16 cellular contexts compared by ENCODE assay signal in the genomic region with DNA sequence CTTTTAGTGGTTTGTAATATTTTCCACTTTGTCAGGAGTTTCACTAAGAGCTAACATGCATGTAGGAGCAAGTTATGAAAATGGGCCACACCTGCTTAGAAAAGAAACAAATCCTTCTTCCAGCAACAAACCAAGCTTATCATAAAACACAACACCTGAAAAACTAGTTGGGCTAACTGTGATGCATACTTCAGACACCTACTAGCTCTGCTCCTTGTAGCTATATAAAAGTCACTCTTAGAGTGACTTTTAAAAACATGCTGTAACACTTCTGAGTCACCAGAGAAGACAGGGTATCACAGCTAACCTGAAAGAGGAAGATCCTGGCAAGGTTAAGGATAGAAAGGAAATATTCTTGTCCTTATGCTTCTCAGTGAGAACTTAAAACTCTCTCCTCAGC. TPM values are rescaled to one million over a fixed set of nuclear protein-coding genes. Genes with fewer than 3 reads are reported as not detected.
DNase-seq lines count a peak whose midpoint lies in the region; ATAC-seq, FAIRE-seq and TF ChIP-seq lines count a peak whose summit lies in the region.
"Had no signal": no experiment of that assay in that cellular context is flagged by ENCODE, and none has a peak within 500 bp of the region (broad histone marks: within the 10 kb centered on the region; RNA-seq: fewer than 3 reads in every experiment).

No MANE protein-coding gene starts in this region.

- FAIRE-seq in keratinocyte (lab: Jason Lieb, UNC): peak; percentile 74

- H3K9me3 Mint-ChIP-seq in stimulated activated naive CD8-positive, alpha-beta T cell treated with anti-CD3 and anti-CD28 coated beads, Interleukin-15, Interleukin-2, amounts not matched to agents 100 ng/mL and 50 ng/mL, for 24 hours: no peaks in the 10 kb centered on the region
- no peaks in the 10 kb centered on the region for H3K9me3 Mint-ChIP-seq in stimulated activated naive CD8-positive, alpha-beta T cell treated with anti-CD3 and anti-CD28 coated beads, Interleukin-15, amount 100 ng/mL, for 72 hours
- no peaks in the 10 kb centered on the region for H3K9me3 Mint-ChIP-seq in T-helper 2 cell treated with Interferon-gamma antibody and Interleukin-4, amounts not matched to agents 5 μg/mL and 100 μg/mL, for 36 hours
- H3K9me3 Mint-ChIP-seq: memory B cell; natural killer cell treated with Interleukin-12 subunit alpha and Interleukin-12 subunit beta and Interleukin-15 and Interleukin-18, amount 100 ng/mL, for 72 hours had no signal

- no peak for DNase-seq in stimulated activated naive CD8-positive, alpha-beta T cell treated with anti-CD3 and anti-CD28 coated beads, Interleukin-15, amount 100 ng/mL, for 72 hours
- peak; percentile 69 for DNase-seq in SIG-M5 treated with dmso at 0.1 percent for 504 hours (lab: John Stamatoyannopoulos, UW; ENCODE audit: unreplicated experiment)
- peak; percentile 75 for DNase-seq in keratinocyte (ENCODE audit: low read depth, low spot score)
- no peak for DNase-seq in T-helper 2 cell treated with Interferon-gamma antibody and Interleukin-4, amounts not matched to agents 5 μg/mL and 100 μg/mL, for 36 hours (ENCODE audit: low spot score)
- DNase-seq in NCI-H446 treated with DMSO at 0.1 percent for 48 hours (lab: John Stamatoyannopoulos, UW): no peak
- DNase-seq: NCI-H1930; NCI-H510A treated with DMSO at 0.1 percent for 48 hours; SK-N-SH; stimulated activated CD4-positive, alpha-beta T cell treated with anti-CD3 and anti-CD28 coated beads, Interleukin-15, amount 100 ng/mL, for 24 hours had no signal

- H3K27ac ChIP-seq in keratinocyte (ENCODE audit: control insufficient read depth, insufficient read depth, low read length): peak overlapping the region; percentile 75
- H3K27ac ChIP-seq: ascending aorta had no signal

- no peak overlapping the region for H3K9ac ChIP-seq in keratinocyte (ENCODE audit: control insufficient read depth, extremely low read depth, insufficient read depth, low read length)
- H3K9ac ChIP-seq: SK-N-SH had no signal

- H2AFZ ChIP-seq in keratinocyte (ENCODE audit: control insufficient read depth, low read length): no peak overlapping the region

- no peaks in the 10 kb centered on the region for H3K9me1 ChIP-seq in keratinocyte (ENCODE audit: control insufficient read depth, extremely low read depth, insufficient read depth, low read length)

- no peaks in the 10 kb centered on the region for H3K9me3 ChIP-seq in keratinocyte (ENCODE audit: control insufficient read depth, low read depth, low read length)
- H3K9me3 ChIP-seq: ascending aorta, SK-N-SH had no signal

- TF ChIP-seq CTCF in keratinocyte (optimal IDR thresholded peaks at IDR 0.05 in 1 of 3, IDR thresholded peaks at IDR 0.05 in 1 of 3, conservative IDR thresholded peaks at IDR 0.05 in 1 of 3; ENCODE audit: extremely low read depth in 1 of 3, insufficient read depth in 2 of 3, low read length in 3 of 3): no peak

- ATAC-seq in stimulated activated naive CD8-positive, alpha-beta T cell treated with anti-CD3 and anti-CD28 coated beads, Interleukin-15, amount 100 ng/mL, for 72 hours: no peak
- ATAC-seq in HG03097 (IDR thresholded peaks at IDR 0.05; ENCODE audit: low FRiP score, unreplicated experiment) (no peak), GM18517 (IDR thresholded peaks at IDR 0.05; ENCODE audit: unreplicated experiment) (no peak)
- ATAC-seq: natural killer cell treated with Interleukin-12 subunit alpha and Interleukin-12 subunit beta and Interleukin-15 and Interleukin-18, amount 100 ng/mL, for 72 hours had no signal

- H3K27me3 ChIP-seq in keratinocyte (ENCODE audit: control insufficient read depth, extremely low read depth, insufficient read depth, low read length): no peaks in the 10 kb centered on the region
- H3K27me3 ChIP-seq: ascending aorta had no signal

- H3K4me3 ChIP-seq in keratinocyte (ENCODE audit: control insufficient read depth in 2 of 3, extremely low read depth in 1 of 3, insufficient read depth in 2 of 3, low read depth in 1 of 3, low read length in 3 of 3): peak overlapping the region in 1 of 3 experiments; percentile 21
- H3K4me3 ChIP-seq: ascending aorta, coronary artery had no signal

- H3K79me2 ChIP-seq in keratinocyte (ENCODE audit: control insufficient read depth, insufficient read depth, low read length): peaks cover 12% of the 10 kb centered on the region

- H3K36me3 Mint-ChIP-seq in stimulated activated naive CD8-positive, alpha-beta T cell treated with anti-CD3 and anti-CD28 coated beads, Interleukin-15, Interleukin-2, amounts not matched to agents 100 ng/mL and 50 ng/mL, for 24 hours (ENCODE audit: low read depth): no peaks in the 10 kb centered on the region
- H3K36me3 Mint-ChIP-seq in T-helper 2 cell treated with Interferon-gamma antibody and Interleukin-4, amounts not matched to agents 5 μg/mL and 100 μg/mL, for 36 hours (ENCODE audit: low read depth): peaks cover 2% of the 10 kb centered on the region
- H3K36me3 Mint-ChIP-seq: natural killer cell treated with Interleukin-12 subunit alpha and Interleukin-12 subunit beta and Interleukin-15 and Interleukin-18, amount 100 ng/mL, for 72 hours had no signal

- peaks cover 25% of the 10 kb centered on the region for H3K4me1 Mint-ChIP-seq in stimulated activated naive CD8-positive, alpha-beta T cell treated with anti-CD3 and anti-CD28 coated beads, Interleukin-15, Interleukin-2, amounts not matched to agents 100 ng/mL and 50 ng/mL, for 24 hours (ENCODE audit: low read depth)
- H3K4me1 Mint-ChIP-seq in stimulated activated naive CD8-positive, alpha-beta T cell treated with anti-CD3 and anti-CD28 coated beads, Interleukin-15, amount 100 ng/mL, for 72 hours: peaks cover 31% of the 10 kb centered on the region
- H3K4me1 Mint-ChIP-seq in T-helper 2 cell treated with Interferon-gamma antibody and Interleukin-4, amounts not matched to agents 5 μg/mL and 100 μg/mL, for 36 hours (ENCODE audit: low read depth): peaks cover 18% of the 10 kb centered on the region

- no peak overlapping the region for H3K4me3 Mint-ChIP-seq in stimulated activated naive CD8-positive, alpha-beta T cell treated with anti-CD3 and anti-CD28 coated beads, Interleukin-15, Interleukin-2, amounts not matched to agents 100 ng/mL and 50 ng/mL, for 24 hours
- H3K4me3 Mint-ChIP-seq in stimulated activated naive CD8-positive, alpha-beta T cell treated with anti-CD3 and anti-CD28 coated beads, Interleukin-15, amount 100 ng/mL, for 72 hours: no peak overlapping the region
- H3K4me3 Mint-ChIP-seq in T-helper 2 cell treated with Interferon-gamma antibody and Interleukin-4, amounts not matched to agents 5 μg/mL and 100 μg/mL, for 36 hours: no peak overlapping the region
- H3K4me3 Mint-ChIP-seq: memory B cell had no signal

- H3K4me2 ChIP-seq in keratinocyte (ENCODE audit: control insufficient read depth, extremely low read depth, insufficient read depth, low read depth, low read length): peak overlapping the region; percentile 64
- H3K4me2 ChIP-seq: SK-N-SH had no signal

- H3K27ac Mint-ChIP-seq in stimulated activated naive CD8-positive, alpha-beta T cell treated with anti-CD3 and anti-CD28 coated beads, Interleukin-15, Interleukin-2, amounts not matched to agents 100 ng/mL and 50 ng/mL, for 24 hours: peak overlapping the region; percentile 50
- no peak overlapping the region for H3K27ac Mint-ChIP-seq in stimulated activated naive CD8-positive, alpha-beta T cell treated with anti-CD3 and anti-CD28 coated beads, Interleukin-15, amount 100 ng/mL, for 72 hours
- H3K27ac Mint-ChIP-seq in T-helper 2 cell treated with Interferon-gamma antibody and Interleukin-4, amounts not matched to agents 5 μg/mL and 100 μg/mL, for 36 hours: no peak overlapping the region
- H3K27ac Mint-ChIP-seq: memory B cell had no signal

- H3K36me3 ChIP-seq in keratinocyte (ENCODE audit: control insufficient read depth in 2 of 2, extremely low read depth in 1 of 2, insufficient read depth in 2 of 2, low read length in 2 of 2): no peaks in the 10 kb centered on the region
- H3K36me3 ChIP-seq: ascending aorta had no signal

- no peaks in the 10 kb centered on the region for H3K27me3 Mint-ChIP-seq in stimulated activated naive CD8-positive, alpha-beta T cell treated with anti-CD3 and anti-CD28 coated beads, Interleukin-15, Interleukin-2, amounts not matched to agents 100 ng/mL and 50 ng/mL, for 24 hours
- no peaks in the 10 kb centered on the region for H3K27me3 Mint-ChIP-seq in stimulated activated naive CD8-positive, alpha-beta T cell treated with anti-CD3 and anti-CD28 coated beads, Interleukin-15, amount 100 ng/mL, for 72 hours
- H3K27me3 Mint-ChIP-seq in T-helper 2 cell treated with Interferon-gamma antibody and Interleukin-4, amounts not matched to agents 5 μg/mL and 100 μg/mL, for 36 hours (ENCODE audit: low read depth): peaks cover 3% of the 10 kb centered on the region
- H3K27me3 Mint-ChIP-seq: memory B cell had no signal

- H4K20me1 ChIP-seq in keratinocyte (ENCODE audit: control insufficient read depth, extremely low read depth, insufficient read depth, low read length): no peaks in the 10 kb centered on the region

- dilution Hi-C loops in keratinocyte (cut with MboI; ENCODE audit: extremely low pct_ligation_motif_present, low sequenced_read_pairs): no loop called here

- H3K4me1 ChIP-seq in keratinocyte (ENCODE audit: control insufficient read depth, extremely low read depth, insufficient read depth, low read length): peaks cover 54% of the 10 kb centered on the region

RNA-seq across cellular contexts. Expression of gene SLAIN2, which starts 3.6 kb away (rescaled TPM):
- 57.0 to 72.4 TPM (median 69.1 TPM) in 3 replicates for polyA plus RNA-seq in keratinocyte
- 165 TPM for polyA plus RNA-seq in keratinocyte (2011; ENCODE audit: low read depth)
- 66.9 and 127 TPM in 2 replicates for polyA plus RNA-seq in keratinocyte (2011; cell fraction: cytosol; rRNA removed)
- polyA plus RNA-seq in keratinocyte (2011; cell fraction: nucleus; rRNA removed): 86.3 and 92.6 TPM in 2 replicates
- polyA plus RNA-seq in keratinocyte (2012; ENCODE audit: low replicate concordance): 61.0 and 120 TPM in 2 replicates
- 45.3 to 69.1 TPM (median 46.9 TPM) in 3 replicates for polyA minus RNA-seq in keratinocyte
- 22.8 TPM for polyA minus RNA-seq in keratinocyte (2011; cell fraction: cytosol; rRNA and poly(A)+ RNA removed)
- polyA minus RNA-seq in keratinocyte (2011; cell fraction: nucleus; rRNA and poly(A)+ RNA removed): 28.4 and 62.3 TPM in 2 replicates

Comparison
In these comparisons a context has a peak if more than half of its experiments do, and no peak if none do; other contexts are left out.
1. DNase-seq: peak in SIG-M5 treated with dmso at 0.1 percent for 504 hours (single experiment) and keratinocyte (single experiment); none in stimulated activated naive CD8-positive, alpha-beta T cell treated with anti-CD3 and anti-CD28 coated beads, Interleukin-15, amount 100 ng/mL, for 72 hours (0 of 2), T-helper 2 cell treated with Interferon-gamma antibody and Interleukin-4, amounts not matched to agents 5 μg/mL and 100 μg/mL, for 36 hours (single experiment) and NCI-H446 treated with DMSO at 0.1 percent for 48 hours (single experiment).